In genomic region chr2:128541448-128541847, GRCh38 we compare ENCODE assay signal across 28 cellular contexts.
"Had no signal": no experiment of that assay in that cellular context is flagged by ENCODE, and none has a peak within 500 bp of the region (broad histone marks: within the 10 kb centered on the region; RNA-seq: fewer than 3 reads in every experiment).

No MANE protein-coding gene starts in this region.

- H3K27me3 ChIP-seq: brain microvascular endothelial cell, dorsolateral prefrontal cortex, gastroesophageal sphincter, heart right ventricle had no signal

- H3K36me3 ChIP-seq: brain microvascular endothelial cell, gastroesophageal sphincter, heart right ventricle, WERI-Rb-1 had no signal

- H3K9me3 ChIP-seq: gastroesophageal sphincter, heart right ventricle had no signal

- ATAC-seq: activated CD4-positive, CD25-positive, alpha-beta regulatory T cell treated with anti-CD3 and anti-CD28 coated beads, Interleukin-2, amount 50 U/mL, for 24 hours; activated CD8-positive, alpha-beta T cell treated with anti-CD3 and anti-CD28 coated beads for 36 hours; activated T-cell treated with anti-CD3 and anti-CD28 coated beads, Interleukin-2, amount 50 U/mL, for 4 hours; activated T-helper 17 cell treated with anti-CD3 and anti-CD28 coated beads, Interleukin-2, amount 50 U/mL, for 72 hours; esophagus mucosa; gastroesophageal sphincter; heart right ventricle; T-helper 17 cell had no signal

- H3K4me1 ChIP-seq: gastroesophageal sphincter had no signal

- H3K4me3 ChIP-seq: coronary artery, dorsolateral prefrontal cortex, gastroesophageal sphincter, heart right ventricle had no signal

- DNase-seq: activated B cell treated with CpG ODN at 0.5 μM for 24 hours; activated CD4-positive, alpha-beta T cell treated with anti-CD3 and anti-CD28 coated beads for 48 hours; activated CD4-positive, alpha-beta T cell treated with anti-CD3 and anti-CD28 coated beads, Interleukin-2, amount 50 U/mL, for 1 hour; activated CD4-positive, alpha-beta T cell treated with anti-CD3 and anti-CD28 coated beads, Interleukin-2, amount 50 U/mL, for 48 hours; activated CD8-positive, alpha-beta memory T cell treated with anti-CD3 and anti-CD28 coated beads for 24 hours; activated CD8-positive, alpha-beta T cell treated with anti-CD3 and anti-CD28 coated beads for 36 hours; activated effector memory CD4-positive, alpha-beta T cell treated with Interleukin-2 at 50 U/mL for 16 hours; activated gamma-delta T cell treated with Interleukin-2 at 50 U/mL for 16 hours; activated naive CD4-positive, alpha-beta T cell treated with anti-CD3 and anti-CD28 coated beads, Interleukin-2, amount 50 U/mL, for 16 hours; activated naive CD4-positive, alpha-beta T cell treated with Interleukin-2 at 50 U/mL for 16 hours; activated T-cell treated with anti-CD3 and anti-CD28 coated beads, Interleukin-2, amount 50 U/mL, for 4 hours; amniotic stem cell; anterior cingulate cortex; brain microvascular endothelial cell; dorsolateral prefrontal cortex; effector memory CD4-positive, alpha-beta T cell; endodermal cell; foreskin melanocyte; heart right ventricle; T-helper 1 cell; T-helper 17 cell; T1000; WERI-Rb-1 had no signal
